8 cellular contexts compared by ENCODE assay signal in genomic region chr19:10653732-10654609, GRCh38. TPM values are rescaled to one million over a fixed set of nuclear protein-coding genes. Genes with fewer than 3 reads are reported as not detected.
DNase-seq lines count a peak whose midpoint lies in the region; ATAC-seq and TF ChIP-seq lines count a peak whose summit lies in the region.

Gene ILF3 (plus strand): TSS chr19:10654346. CDS start chr19:10670606, 16,260 bp downstream.

- no peaks in the 10 kb centered on the region for H3K9me2 ChIP-seq in PC-9 (ENCODE audit: insufficient read depth)

- CTCF ChIA-PET in PC-9 (lab: Charles Lee): interaction anchor here (0.6 kb wide), 1 partner anchor 309 kb away, joined by 7 read pairs; no protein-coding TSS in a partner anchor

- POLR2A ChIA-PET in PC-9 (lab: Charles Lee; ENCODE audit: unreplicated experiment): no interaction called here

- H4K20me1 ChIP-seq in PC-9 (ENCODE audit: insufficient read depth): peaks cover 47% of the 10 kb centered on the region

- H3K27me3 ChIP-seq in PC-9 (ENCODE audit: insufficient read depth, low read depth): no peaks in the 10 kb centered on the region

- H3K79me2 ChIP-seq in PC-9 (ENCODE audit: low read depth): peaks cover 72% of the 10 kb centered on the region

- no TSS peak for BruUV-seq in PC-9 (replicated peaks; lab: Mats Ljungman, UMichigan)

- peak within 1 kb of the TSS; percentile 72 for H2AFZ ChIP-seq in PC-9

- H3K4me2 ChIP-seq in PC-9: peak within 1 kb of the TSS; percentile 97

- DNase-seq in DMS153 (lab: John Stamatoyannopoulos, UW) (peak; percentile 100), PC-9 (peak; percentile 99 to 100), epithelial cell of prostate (ENCODE audit: low read depth, low spot score) (peak; percentile 100), mucosa of descending colon (peak; percentile 99 to 100 (median 100))
- peak; percentile 100 for DNase-seq in Jurkat, Clone E6-1 (ENCODE audit: low read depth, low spot score)
- peak; percentile 99 for DNase-seq in activated T-cell treated with anti-CD3 and anti-CD28 coated beads, Interleukin-2, amount 50 U/mL, for 1 hour
- DNase-seq in stimulated activated CD8-positive, alpha-beta memory T cell treated with anti-CD3 and anti-CD28 coated beads, Interleukin-4, amount 100 ng/mL, for 24 hours (ENCODE audit: low read depth): peak; percentile 99

- intact Hi-C loops in PC-9 (cut with micrococcal nuclease; ENCODE audit: unreplicated experiment) (no loop called here), mucosa of descending colon (cut with DNase I, micrococcal nuclease) (no loop called here)

- peak within 1 kb of the TSS; percentile 82 for H3K27ac ChIP-seq in PC-9
- peak within 1 kb of the TSS; percentile 96 for H3K27ac ChIP-seq in epithelial cell of prostate

- H3K9me3 ChIP-seq in PC-9 (ENCODE audit: insufficient read depth, low read depth): no peaks in the 10 kb centered on the region
- no peaks in the 10 kb centered on the region for H3K9me3 ChIP-seq in mucosa of descending colon

- H3K36me3 ChIP-seq in PC-9 (ENCODE audit: low read depth) (peaks cover 13% of the 10 kb centered on the region; the same call in 1 of the 2 replicates), mucosa of descending colon (ENCODE audit: low read depth) (peaks cover 6% of the 10 kb centered on the region)

- peak; percentile 61 for ATAC-seq in GM21619 (IDR thresholded peaks at IDR 0.05; ENCODE audit: unreplicated experiment)
- peak; percentile 93 for ATAC-seq in mucosa of descending colon

- peaks cover 59% of the 10 kb centered on the region for H3F3A ChIP-seq in PC-9 (ENCODE audit: insufficient read depth, low read depth)

- peak within 1 kb of the TSS; percentile 99 for H3K4me3 ChIP-seq in Jurkat, Clone E6-1 (ENCODE audit: low read length)
- H3K4me3 ChIP-seq in PC-9 (peak within 1 kb of the TSS; percentile 86), mucosa of descending colon (peak within 1 kb of the TSS; percentile 93)

- H3K4me1 ChIP-seq in PC-9 (replicated peaks; ENCODE audit: insufficient read depth): peaks cover 24% of the 10 kb centered on the region
- peaks cover 29% of the 10 kb centered on the region for H3K4me1 ChIP-seq in mucosa of descending colon (ENCODE audit: low read depth)

- TF ChIP-seq CTCF in PC-9 (conservative IDR thresholded peaks at IDR 0.05) (no peak), mucosa of descending colon (IDR thresholded peaks at IDR 0.05) (no peak)

RNA-seq across cellular contexts. Expression of gene ILF3, which starts in this region (rescaled TPM):
- 398 TPM for polyA plus RNA-seq in Jurkat, Clone E6-1 (2012; ENCODE audit: insufficient read depth, insufficient read length)
- total RNA-seq in PC-9 (2021) (242 and 326 TPM in 2 replicates), mucosa of descending colon (100 to 1,000 TPM; 151 to 213 (median 178) TPM)

Comparison
In these comparisons a context has a peak if more than half of its experiments do, and no peak if none do; other contexts are left out.
1. Peak in every context shown above with its lines: DNase-seq, ATAC-seq, H3K4me3 ChIP-seq and H3K27ac ChIP-seq.